ENCODE assay signal across 20 cellular contexts in the genomic region with DNA sequence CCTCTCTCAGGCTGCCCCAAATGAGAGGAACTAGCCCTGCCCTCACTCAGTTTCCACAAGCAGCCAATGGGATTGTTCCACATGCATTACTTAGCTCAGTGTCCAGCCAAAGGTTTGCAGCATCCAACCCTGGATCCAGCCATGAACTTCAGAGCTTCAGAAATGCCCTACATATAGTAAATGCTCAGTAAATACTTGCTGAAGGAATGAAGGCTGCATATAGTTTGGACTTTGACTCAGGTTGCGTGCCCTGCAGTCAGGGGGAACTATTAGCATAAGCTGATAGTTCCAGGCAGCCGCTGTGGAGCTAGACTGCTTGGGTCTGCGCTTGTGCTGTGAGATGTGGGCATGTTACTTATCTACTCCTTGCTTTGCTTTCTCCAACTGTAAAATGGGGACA.
"Had no signal": no experiment of that assay in that cellular context is flagged by ENCODE, and none has a peak within 500 bp of the region (broad histone marks: within the 10 kb centered on the region; RNA-seq: fewer than 3 reads in every experiment).

No MANE protein-coding gene starts in this region.

- H3K36me3 ChIP-seq: adrenal gland, breast epithelium, MG63 had no signal

- H3K4me3 ChIP-seq: adrenal gland, breast epithelium, MG63, PC-9 had no signal

- H2AFZ ChIP-seq: PC-9 had no signal

- H3K9me3 ChIP-seq: adrenal gland, breast epithelium, MG63 had no signal

- H3K27ac ChIP-seq: adrenal gland, breast epithelium, PC-9, VCaP had no signal

- H3K36me3 Mint-ChIP-seq: activated naive CD8-positive, alpha-beta T cell treated with anti-CD3 and anti-CD28 coated beads, Interleukin-2, amount 10 ng/mL, durations not matched to agents 7 days and 5 days had no signal

- H3K27me3 ChIP-seq: adrenal gland, breast epithelium, MG63 had no signal

- H3K4me1 ChIP-seq: adrenal gland, breast epithelium had no signal

- H3K27ac Mint-ChIP-seq: activated CD4-positive, alpha-beta T cell treated with anti-CD3 and anti-CD28 coated beads for 36 hours; activated CD8-positive, alpha-beta T cell treated with anti-CD3 and anti-CD28 coated beads for 36 hours; activated naive CD8-positive, alpha-beta T cell treated with anti-CD3 and anti-CD28 coated beads, Interleukin-2, amount 10 ng/mL, durations not matched to agents 7 days and 5 days; activated T-cell treated with anti-CD3 and anti-CD28 coated beads, Interleukin-2, amount 50 U/mL, for 72 hours; activated T-helper 2 cell treated with anti-CD3 and anti-CD28 coated beads, Interferon-gamma antibody, Interleukin-2, Interleukin-4, amounts not matched to agents 10 μg/mL and 5 μg/mL and 100 μg/mL, durations not matched to agents 14 hours and 24 hours and 36 hours had no signal

- H3K4me1 Mint-ChIP-seq: activated CD4-positive, alpha-beta T cell treated with anti-CD3 and anti-CD28 coated beads for 36 hours; activated naive CD8-positive, alpha-beta T cell treated with anti-CD3 and anti-CD28 coated beads, Interleukin-2, amount 10 ng/mL, durations not matched to agents 7 days and 5 days had no signal

- H3K9me3 Mint-ChIP-seq: activated CD8-positive, alpha-beta T cell treated with anti-CD3 and anti-CD28 coated beads for 36 hours; activated naive CD8-positive, alpha-beta T cell treated with anti-CD3 and anti-CD28 coated beads, Interleukin-2, amount 10 ng/mL, durations not matched to agents 7 days and 5 days; activated T-helper 2 cell treated with anti-CD3 and anti-CD28 coated beads, Interferon-gamma antibody, Interleukin-2, Interleukin-4, amounts not matched to agents 10 μg/mL and 5 μg/mL and 100 μg/mL, durations not matched to agents 14 hours and 24 hours and 36 hours had no signal

- H3K27me3 Mint-ChIP-seq: activated CD4-positive, alpha-beta T cell treated with anti-CD3 and anti-CD28 coated beads for 36 hours had no signal

- H3K4me3 Mint-ChIP-seq: activated CD4-positive, alpha-beta T cell treated with anti-CD3 and anti-CD28 coated beads for 36 hours; activated CD8-positive, alpha-beta T cell treated with anti-CD3 and anti-CD28 coated beads for 36 hours; activated naive CD8-positive, alpha-beta T cell treated with anti-CD3 and anti-CD28 coated beads, Interleukin-2, amount 10 ng/mL, durations not matched to agents 7 days and 5 days; activated T-cell treated with anti-CD3 and anti-CD28 coated beads, Interleukin-2, amount 50 U/mL, for 72 hours had no signal

- DNase-seq: activated CD4-positive, alpha-beta T cell treated with anti-CD3 and anti-CD28 coated beads for 36 hours; activated CD8-positive, alpha-beta memory T cell treated with anti-CD3 and anti-CD28 coated beads, Interleukin-2, amount 50 U/mL, for 4 hours; activated CD8-positive, alpha-beta T cell treated with anti-CD3 and anti-CD28 coated beads for 36 hours; activated naive CD4-positive, alpha-beta T cell treated with anti-CD3 and anti-CD28 coated beads, Interleukin-2, amount 50 U/mL, for 16 hours; activated naive CD8-positive, alpha-beta T cell treated with anti-CD3 and anti-CD28 coated beads, Interleukin-2, amount 10 ng/mL, durations not matched to agents 7 days and 5 days; activated T-cell treated with anti-CD3 and anti-CD28 coated beads, Interleukin-2, amount 50 U/mL, for 72 hours; central memory CD4-positive, alpha-beta T cell; NCI-H1105; NCI-H1436; NCI-H187; NCI-H2081; NCI-H510A treated with DMSO at 0.1 percent for 48 hours; SHP77 treated with DMSO at 0.1 percent for 48 hours; T-helper 2 cell had no signal

- ATAC-seq: activated CD4-positive, alpha-beta T cell treated with anti-CD3 and anti-CD28 coated beads for 36 hours; activated CD8-positive, alpha-beta T cell treated with anti-CD3 and anti-CD28 coated beads for 36 hours; activated T-cell treated with anti-CD3 and anti-CD28 coated beads, Interleukin-2, amount 50 U/mL, for 72 hours had no signal
